16 cellular contexts compared by ENCODE assay signal in genomic region chr10:3347413-3348147, GRCh38.
"Had no signal": no experiment of that assay in that cellular context is flagged by ENCODE, and none has a peak within 500 bp of the region (broad histone marks: within the 10 kb centered on the region; RNA-seq: fewer than 3 reads in every experiment).

No MANE protein-coding gene starts in this region.

- H3K9ac ChIP-seq: parathyroid adenoma had no signal

- H3K79me2 ChIP-seq: parathyroid adenoma had no signal

- H3K9me3 ChIP-seq: colonic mucosa, heart right ventricle, left ventricle myocardium inferior, tibial nerve had no signal

- H3K27me3 ChIP-seq: colonic mucosa, tibial nerve had no signal

- H3K4me1 ChIP-seq: colonic mucosa, heart right ventricle, left ventricle myocardium inferior, parathyroid adenoma, tibial nerve had no signal

- FAIRE-seq: frontal cortex had no signal

- H3K4me3 ChIP-seq: colonic mucosa, heart right ventricle, left ventricle myocardium inferior, tibial nerve had no signal

- H3K27ac ChIP-seq: colonic mucosa, heart right ventricle, left ventricle myocardium inferior, parathyroid adenoma, tibial nerve had no signal

- H2AFZ ChIP-seq: parathyroid adenoma had no signal

- DNase-seq: activated CD4-positive, alpha-beta memory T cell treated with anti-CD3 and anti-CD28 coated beads for 36 hours; activated gamma-delta T cell treated with Interleukin-2 at 50 U/mL for 16 hours; activated naive CD8-positive, alpha-beta T cell treated with anti-CD3 and anti-CD28 coated beads, Interleukin-2, amount 10 ng/mL, durations not matched to agents 7 days and 5 days; activated T-cell treated with anti-CD3 and anti-CD28 coated beads, Interleukin-2, amount 50 U/mL, for 48 hours; aorta; colonic mucosa; heart right ventricle; islet precursor cell; left ventricle myocardium inferior; mesendoderm; nephron progenitor cell; retina; T1000 had no signal

- H3K36me3 ChIP-seq: colonic mucosa, heart right ventricle, left ventricle myocardium inferior, tibial nerve had no signal
